8 cellular contexts compared by ENCODE assay signal in the genomic region with DNA sequence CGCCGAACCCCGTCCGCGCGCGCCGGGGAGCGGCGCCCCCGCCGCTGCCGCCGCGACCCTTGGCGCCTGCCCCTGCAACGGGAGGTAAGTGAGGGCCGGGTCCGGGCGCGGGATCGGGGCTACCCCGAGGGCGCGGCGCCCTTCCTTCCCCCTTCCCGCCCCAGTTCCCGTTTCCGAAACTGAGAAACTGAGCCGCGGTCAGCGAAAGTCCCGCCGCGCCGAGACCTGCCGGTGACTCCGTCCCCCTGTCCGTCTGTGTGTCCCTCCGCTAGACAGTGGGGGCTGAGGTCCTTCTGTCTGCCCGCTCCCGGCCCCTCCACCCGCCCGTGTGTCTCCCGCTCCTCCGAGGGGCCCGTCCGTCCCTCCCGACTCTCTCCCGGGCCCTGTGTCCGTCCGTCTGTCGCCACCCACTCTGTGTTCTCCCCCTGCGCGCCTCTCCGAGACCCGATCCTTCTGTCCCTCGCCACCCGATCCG. TPM values are rescaled to one million over a fixed set of nuclear protein-coding genes. Genes with fewer than 3 reads are reported as not detected.
DNase-seq lines count a peak whose midpoint lies in the region; ATAC-seq and TF ChIP-seq lines count a peak whose summit lies in the region.

No MANE protein-coding gene starts in this region.

- H3K18ac ChIP-seq in mesenchymal stem cell (ENCODE audit: low read depth in 1 of 2, low read length in 2 of 2): peak overlapping the region; percentile 82 to 88

- peak overlapping the region; percentile 62 to 89 for H3K14ac ChIP-seq in mesenchymal stem cell (ENCODE audit: low read length in 2 of 2)

- peaks cover 12% of the 10 kb centered on the region for H3K79me1 ChIP-seq in mesenchymal stem cell (replicated peaks; ENCODE audit: low read length, poor library complexity, severe bottlenecking)

- H3K9me3 ChIP-seq in mesenchymal stem cell (ENCODE audit: control insufficient read depth, low read length) (no peaks in the 10 kb centered on the region), upper lobe of left lung (no peaks in the 10 kb centered on the region)

- H2BK120ac ChIP-seq in mesenchymal stem cell (ENCODE audit: low read depth, low read length): peak overlapping the region; percentile 24

- H3K27me3 ChIP-seq in mesenchymal stem cell (ENCODE audit: control insufficient read depth in 1 of 2, insufficient read depth in 1 of 2, low read length in 2 of 2): peaks cover 15 to 19% of the 10 kb centered on the region in 2 experiments
- no peaks in the 10 kb centered on the region for H3K27me3 ChIP-seq in upper lobe of left lung

- peak overlapping the region; percentile 89 for H3K9ac ChIP-seq in mesenchymal stem cell (ENCODE audit: low read length)

- in situ Hi-C loops in G401 (cut with HindIII; ENCODE audit: low sequenced_read_pairs): no loop called here

- peak overlapping the region in 1 of 2 experiments; percentile 61 for H2BK12ac ChIP-seq in mesenchymal stem cell (ENCODE audit: low read length in 2 of 2)

- H3K27ac ChIP-seq in mesenchymal stem cell (ENCODE audit: low read length, poor library complexity, severe bottlenecking) (no peak overlapping the region), upper lobe of left lung (peak overlapping the region; percentile 85 to 99 (median 94))

- WGBS in mesenchymal stem cell: under 1% methylated on average over 34 of the region's 60 CpGs
- WGBS in upper lobe of left lung, 2 donors: 1% methylated on average over 17 to 35 of the region's 60 CpGs

- no peak for TF ChIP-seq POLR2A in upper lobe of left lung (IDR thresholded peaks at IDR 0.05)

- no peak for TF ChIP-seq EP300 in upper lobe of left lung (IDR thresholded peaks at IDR 0.05)

- H3K4me3 ChIP-seq in GM08714 (ENCODE audit: low read length) (peak overlapping the region; percentile 88), cardiac fibroblast (replicated peaks in 1 of 2; ENCODE audit: low read depth in 2 of 2, low read length in 2 of 2) (peak overlapping the region; percentile 92 to 97), mesenchymal stem cell (ENCODE audit: insufficient read depth in 1 of 2, low read depth in 1 of 2, low read length in 2 of 2) (peak overlapping the region; percentile 85 to 88), upper lobe of left lung (peak overlapping the region; percentile 59 to 97 (median 81))

- H2BK5ac ChIP-seq in mesenchymal stem cell (ENCODE audit: low read depth, low read length, poor library complexity, severe bottlenecking): no peak overlapping the region

- H3K4ac ChIP-seq in mesenchymal stem cell (ENCODE audit: low read depth in 1 of 2, low read length in 2 of 2): peak overlapping the region in 1 of 2 experiments; percentile 82

- ATAC-seq in GM21786 (IDR thresholded peaks at IDR 0.05; ENCODE audit: unreplicated experiment) (peak; percentile 3), upper lobe of left lung (ENCODE audit: low FRiP score in 2 of 2) (peak in 1 of 2 donors; percentile 1), HG03469 (IDR thresholded peaks at IDR 0.05; ENCODE audit: unreplicated experiment) (no peak)

- peaks cover 0 to 12% of the 10 kb centered on the region in 2 experiments for H3K36me3 ChIP-seq in mesenchymal stem cell (ENCODE audit: control insufficient read depth in 1 of 2, insufficient read depth in 2 of 2, low read depth in 1 of 2, low read length in 2 of 2)
- H3K36me3 ChIP-seq in upper lobe of left lung: peaks cover 0 to under 1% (median 0%) of the 10 kb centered on the region in 4 donors

- peak overlapping the region; percentile 34 for H4K91ac ChIP-seq in mesenchymal stem cell (ENCODE audit: low read length)

- peak overlapping the region; percentile 62 for H2BK15ac ChIP-seq in mesenchymal stem cell (ENCODE audit: low read depth, poor library complexity, severe bottlenecking)

- peak; percentile 38 for DNase-seq in NCI-H69 (lab: John Stamatoyannopoulos, UW)
- peak in 1 of 2 donors; percentile 3 for DNase-seq in cardiac fibroblast (ENCODE audit: low read depth in 2 of 2)
- DNase-seq in mesenchymal stem cell: peak; percentile 27
- DNase-seq in upper lobe of left lung: no peak
- DNase-seq in G401 (ENCODE audit: low spot score): no peak

- no peak overlapping the region for H2AK5ac ChIP-seq in mesenchymal stem cell (ENCODE audit: low read length, severe bottlenecking)

- H2AFZ ChIP-seq in mesenchymal stem cell (ENCODE audit: low read depth, low read length): peak overlapping the region; percentile 63

- peak overlapping the region; percentile 57 for H4K8ac ChIP-seq in mesenchymal stem cell (ENCODE audit: low read length)

- peak overlapping the region; percentile 80 for H3K4me2 ChIP-seq in mesenchymal stem cell (ENCODE audit: low read length, poor library complexity, severe bottlenecking)

- TF ChIP-seq CTCF in cardiac fibroblast (IDR thresholded peaks at IDR 0.05; ENCODE audit: low read depth, low read length): no peak
- no peak for TF ChIP-seq CTCF in upper lobe of left lung (IDR thresholded peaks at IDR 0.05)

- peaks cover 28% of the 10 kb centered on the region for H3K4me1 ChIP-seq in mesenchymal stem cell (ENCODE audit: control insufficient read depth, insufficient read depth, low read depth, low read length)
- H3K4me1 ChIP-seq in upper lobe of left lung: peaks cover 32 to 88% (median 73%) of the 10 kb centered on the region in 4 donors

- peak overlapping the region in 1 of 2 experiments; percentile 94 for H3K23ac ChIP-seq in mesenchymal stem cell (ENCODE audit: low read length in 2 of 2)

RNA-seq across cellular contexts. Expression of a gene that starts 0.4 kb away (rescaled TPM):
- polyA plus RNA-seq in mesenchymal stem cell (2013, experiment 1 of 2): 16.8 TPM
- polyA plus RNA-seq in mesenchymal stem cell (2013, experiment 2 of 2): 15.8 TPM
- 100 to 1,000 TPM in 1 of 6 donors, 10 to 100 TPM in 5; 57.7 to 116 (median 67.9) TPM for total RNA-seq in upper lobe of left lung
- 14.8 and 18.9 TPM in 2 replicates for total RNA-seq in G401 (2014; rRNA removed; shearing (Covaris generic))

RNA-seq across cellular contexts. Expression of a gene that starts 31.1 kb away (rescaled TPM):
- 10.1 TPM for polyA plus RNA-seq in mesenchymal stem cell (2013, experiment 1 of 2)
- 10.0 TPM for polyA plus RNA-seq in mesenchymal stem cell (2013, experiment 2 of 2)
- 10 to 100 TPM in 4 of 6 donors, 1 to 10 TPM in 2; 5.1 to 19.9 (median 12.8) TPM for total RNA-seq in upper lobe of left lung
- 13.6 and 15.0 TPM in 2 replicates for total RNA-seq in G401 (2014; rRNA removed; shearing (Covaris generic))

Comparison
In these comparisons a context has a peak if more than half of its experiments do, and no peak if none do; other contexts are left out.
1. DNase-seq: peak in NCI-H69 (single experiment) and mesenchymal stem cell (single experiment); none in upper lobe of left lung (0 of 2) and G401 (single experiment).
2. Peak in every context shown above with its lines, with median percentiles within 50 percentile points of each other: H3K4me3 ChIP-seq.